Comparison of ENCODE assay signal across 14 cellular contexts in the genomic region with DNA sequence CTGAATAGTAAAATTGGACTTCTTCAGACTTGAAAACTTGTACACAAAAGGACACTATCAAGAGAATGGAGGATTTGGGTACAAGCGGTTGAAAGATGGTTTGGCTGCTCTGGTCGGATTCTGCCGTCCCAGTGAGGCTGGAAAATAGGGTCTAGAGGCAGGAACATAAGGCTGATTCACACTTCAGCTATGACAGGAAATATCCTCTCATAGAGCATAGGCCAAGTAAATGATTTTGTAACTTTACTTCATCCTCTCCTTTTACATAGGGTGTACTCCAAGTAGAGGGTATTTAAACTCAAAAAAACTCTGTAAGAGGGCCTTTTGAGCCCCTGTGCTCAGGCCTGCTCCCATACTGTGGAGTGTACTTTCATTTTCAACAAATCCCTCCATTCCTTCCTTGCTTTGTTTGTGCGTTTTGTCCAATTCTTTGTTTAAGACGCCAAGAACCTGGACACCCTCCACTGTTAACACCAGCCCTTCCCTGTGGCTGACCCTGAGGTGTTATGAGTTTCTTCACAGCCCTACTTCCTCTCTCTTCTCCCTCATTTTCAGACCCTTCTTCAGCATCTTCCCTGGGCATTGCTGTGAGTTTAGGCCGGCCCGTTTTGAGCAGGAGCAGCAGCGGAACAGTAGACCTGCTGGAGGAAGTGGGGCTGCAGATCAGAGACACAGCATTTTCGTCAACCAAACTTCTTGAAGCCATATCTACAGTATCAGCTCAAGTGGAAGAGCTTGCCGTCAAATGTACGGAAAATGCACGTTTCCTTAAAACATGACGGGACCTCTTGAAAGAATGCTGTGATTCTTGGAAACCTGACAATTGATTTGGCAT. TPM values are rescaled to one million over a fixed set of nuclear protein-coding genes. Genes with fewer than 3 reads are reported as not detected.
A peak's percentile ranks its signal among the peaks of the same experiment; 100 is the strongest.
DNase-seq lines count a peak whose midpoint lies in the region; ATAC-seq and TF ChIP-seq lines count a peak whose summit lies in the region.
"Had no signal": no experiment of that assay in that cellular context is flagged by ENCODE, and none has a peak within 500 bp of the region (broad histone marks: within the 10 kb centered on the region; RNA-seq: fewer than 3 reads in every experiment).

No MANE protein-coding gene starts in this region.

- DNase-seq in activated T-cell treated with anti-CD3 and anti-CD28 coated beads for 1 hour (ENCODE audit: low read depth): peak; percentile 0
- no peak for DNase-seq in activated T-cell treated with anti-CD3 and anti-CD28 coated beads for 4 hours
- DNase-seq in activated CD4-positive, alpha-beta T cell treated with anti-CD3 and anti-CD28 coated beads, Interleukin-2, amount 50 U/mL, for 48 hours: peak; percentile 6 to 26
- DNase-seq in NCI-H2029 (lab: John Stamatoyannopoulos, UW): no peak
- no peak for DNase-seq in type B pancreatic cell (ENCODE audit: extremely low spot score, unreplicated experiment)
- DNase-seq: brain microvascular endothelial cell, DMS79 treated with DMSO at 0.1 percent for 48 hours, NCI-H146, thyroid gland had no signal

- TF ChIP-seq CTCF in type B pancreatic cell (conservative IDR thresholded peaks at IDR 0.05): no peak

- H3K36me3 ChIP-seq in thymus (ENCODE audit: control insufficient read depth, insufficient read depth): no peaks in the 10 kb centered on the region
- H3K36me3 ChIP-seq: brain microvascular endothelial cell, thyroid gland had no signal

- H3K4me1 Mint-ChIP-seq in dendritic cell treated with granulocyte-macrophage colony-stimulating factor and Interleukin-4, amounts not matched to agents 40 ng/mL and 50 ng/mL, for 4 days (ENCODE audit: low read depth): peaks cover 13% of the 10 kb centered on the region
- no peaks in the 10 kb centered on the region for H3K4me1 Mint-ChIP-seq in type B pancreatic cell (ENCODE audit: unreplicated experiment)

- peak overlapping the region; percentile 61 for H3K4me3 Mint-ChIP-seq in dendritic cell treated with granulocyte-macrophage colony-stimulating factor and Interleukin-4, amounts not matched to agents 40 ng/mL and 50 ng/mL, for 4 days
- H3K4me3 Mint-ChIP-seq in type B pancreatic cell: no peak overlapping the region

- WGBS in thymus: 87% methylated on average over 13 of the region's 13 CpGs

- H3K36me3 Mint-ChIP-seq in dendritic cell treated with granulocyte-macrophage colony-stimulating factor and Interleukin-4, amounts not matched to agents 40 ng/mL and 50 ng/mL, for 4 days (ENCODE audit: low read depth): no peaks in the 10 kb centered on the region
- no peaks in the 10 kb centered on the region for H3K36me3 Mint-ChIP-seq in type B pancreatic cell

- no peaks in the 10 kb centered on the region for H3K9me3 Mint-ChIP-seq in dendritic cell treated with granulocyte-macrophage colony-stimulating factor and Interleukin-4, amounts not matched to agents 40 ng/mL and 50 ng/mL, for 4 days
- H3K9me3 Mint-ChIP-seq in type B pancreatic cell: peaks cover 5% of the 10 kb centered on the region

- H3K27ac ChIP-seq in thymus (ENCODE audit: low read depth): peak overlapping the region; percentile 18
- H3K27ac ChIP-seq: brain microvascular endothelial cell, thyroid gland had no signal

- H3K9me3 ChIP-seq in thymus (ENCODE audit: control insufficient read depth): no peaks in the 10 kb centered on the region
- H3K9me3 ChIP-seq: thyroid gland had no signal

- ATAC-seq in GM21390 (IDR thresholded peaks at IDR 0.05; ENCODE audit: unreplicated experiment): no peak
- ATAC-seq: right cardiac atrium had no signal

- no peaks in the 10 kb centered on the region for H3K4me1 ChIP-seq in thymus (ENCODE audit: control insufficient read depth, insufficient read depth, low read length)
- H3K4me1 ChIP-seq: thyroid gland had no signal

- H3K27ac Mint-ChIP-seq in dendritic cell treated with granulocyte-macrophage colony-stimulating factor and Interleukin-4, amounts not matched to agents 40 ng/mL and 50 ng/mL, for 4 days: peak overlapping the region; percentile 66
- H3K27ac Mint-ChIP-seq in type B pancreatic cell: no peak overlapping the region

- H3K27me3 Mint-ChIP-seq in dendritic cell treated with granulocyte-macrophage colony-stimulating factor and Interleukin-4, amounts not matched to agents 40 ng/mL and 50 ng/mL, for 4 days: no peaks in the 10 kb centered on the region
- no peaks in the 10 kb centered on the region for H3K27me3 Mint-ChIP-seq in type B pancreatic cell
- H3K27me3 Mint-ChIP-seq: IgD-negative memory B cell had no signal

- intact Hi-C loops in dendritic cell treated with granulocyte-macrophage colony-stimulating factor and Interleukin-4, amounts not matched to agents 40 ng/mL and 50 ng/mL, for 4 days (cut with micrococcal nuclease): no loop called here

- H3K4me3 ChIP-seq in thymus (ENCODE audit: low read length): no peak overlapping the region
- H3K4me3 ChIP-seq: thyroid gland had no signal

- no peaks in the 10 kb centered on the region for H3K27me3 ChIP-seq in thymus (ENCODE audit: control insufficient read depth, insufficient read depth)
- H3K27me3 ChIP-seq: brain microvascular endothelial cell, thyroid gland had no signal

RNA-seq across cellular contexts. Expression of gene PGAM4, which starts 7.2 kb away (rescaled TPM):
- not detected for polyA plus RNA-seq in thymus
- total RNA-seq in type B pancreatic cell (ENCODE audit: low replicate concordance): not detected in 2 replicates
- total RNA-seq: thyroid gland had no signal
- polyA plus RNA-seq: IgD-negative memory B cell, right cardiac atrium had no signal

RNA-seq across cellular contexts. Expression of gene ATP7A, which starts 51.8 kb away (rescaled TPM):
- 3.7 TPM for polyA plus RNA-seq in thymus
- total RNA-seq in type B pancreatic cell (ENCODE audit: low replicate concordance): 11.1 and 12.0 TPM in 2 replicates

Comparison
In these comparisons a context has a peak if more than half of its experiments do, and no peak if none do; other contexts are left out.
1. DNase-seq: peak in activated T-cell treated with anti-CD3 and anti-CD28 coated beads for 1 hour (single experiment) and activated CD4-positive, alpha-beta T cell treated with anti-CD3 and anti-CD28 coated beads, Interleukin-2, amount 50 U/mL, for 48 hours (2 of 2); none in activated T-cell treated with anti-CD3 and anti-CD28 coated beads for 4 hours (single experiment), NCI-H2029 (single experiment) and type B pancreatic cell (single experiment).